8 cellular contexts compared by ENCODE assay signal in genomic region chr5:56818409-56819026, GRCh38. TPM values are rescaled to one million over a fixed set of nuclear protein-coding genes. Genes with fewer than 3 reads are reported as not detected.
DNase-seq lines count a peak whose midpoint lies in the region; TF ChIP-seq lines count a peak whose summit lies in the region.

No MANE protein-coding gene starts in this region.

- peak; percentile 51 for DNase-seq in CD1c-positive myeloid dendritic cell (ENCODE audit: extremely low spot score)
- DNase-seq in breast epithelium (ENCODE audit: low spot score in 2 of 2): no peak
- DNase-seq in epidermal melanocyte (ENCODE audit: insufficient read length, low spot score): no peak
- no peak for DNase-seq in mucosa of gallbladder (ENCODE audit: low spot score)
- no peak for DNase-seq in cortex of kidney (lab: John Stamatoyannopoulos, UW)
- no peak for DNase-seq in KBM-7

- H3K36me3 ChIP-seq in KMS-11 (ENCODE audit: insufficient read depth) (no peaks in the 10 kb centered on the region), breast epithelium (no peaks in the 10 kb centered on the region), muscle layer of duodenum (ENCODE audit: control insufficient read depth in 1 of 2, insufficient read depth in 2 of 2, low read length in 2 of 2) (no peaks in the 10 kb centered on the region)

- no peak overlapping the region; the same call in 1 of the 2 replicates for H3K27ac ChIP-seq in KMS-11
- peak overlapping the region; percentile 78 to 97 for H3K27ac ChIP-seq in breast epithelium
- peak overlapping the region; percentile 83 for H3K27ac ChIP-seq in muscle layer of duodenum (ENCODE audit: low read length)

- TF ChIP-seq CTCF in KMS-11 (conservative IDR thresholded peaks at IDR 0.05; ENCODE audit: low read depth, low read length): no peak
- TF ChIP-seq CTCF in breast epithelium (IDR thresholded peaks at IDR 0.05): peak in 1 of 3 donors; percentile 7

- peak overlapping the region; percentile 56 for H3K4me2 ChIP-seq in KMS-11

- intact Hi-C loops in breast epithelium (cut with DNase I; ENCODE audit: low total_unique reads): no loop called here

- peaks cover 9% of the 10 kb centered on the region for H4K20me1 ChIP-seq in KMS-11 (ENCODE audit: insufficient read depth)

- no peak overlapping the region for H2AFZ ChIP-seq in KMS-11 (ENCODE audit: low read depth)

- H3K9me3 ChIP-seq in breast epithelium (no peaks in the 10 kb centered on the region), muscle layer of duodenum (ENCODE audit: control insufficient read depth in 1 of 2, low read length in 2 of 2) (no peaks in the 10 kb centered on the region)

- no peaks in the 10 kb centered on the region for H3K27me3 ChIP-seq in KMS-11 (ENCODE audit: insufficient read depth, low read depth)
- H3K27me3 ChIP-seq in breast epithelium: no peaks in the 10 kb centered on the region
- H3K27me3 ChIP-seq in muscle layer of duodenum (ENCODE audit: low read depth, low read length): no peaks in the 10 kb centered on the region

- H3K4me3 ChIP-seq in KMS-11 (IDR thresholded peaks at IDR 0.05; ENCODE audit: insufficient read depth, low read depth, low read length) (no peak overlapping the region), breast epithelium (peak overlapping the region; percentile 12 to 80 (median 57)), muscle layer of duodenum (ENCODE audit: low read depth in 1 of 2, low read length in 2 of 2) (peak overlapping the region; percentile 35 to 52)

- H3K9ac ChIP-seq in KMS-11: peak overlapping the region; percentile 12; the same call in 1 of the 2 replicates

- peaks cover 76% of the 10 kb centered on the region for H3K79me2 ChIP-seq in KMS-11 (ENCODE audit: insufficient read depth, low read depth)

- H3K4me1 ChIP-seq in KMS-11 (ENCODE audit: low read depth, poor library complexity, severe bottlenecking): peaks cover 44% of the 10 kb centered on the region
- H3K4me1 ChIP-seq in breast epithelium: peaks cover 0 to 4% of the 10 kb centered on the region in 2 donors
- peaks cover 6 to 16% of the 10 kb centered on the region in 2 donors for H3K4me1 ChIP-seq in muscle layer of duodenum (ENCODE audit: control insufficient read depth in 1 of 2, insufficient read depth in 2 of 2, low read length in 2 of 2)

- TF ChIP-seq POLR2A in breast epithelium (IDR thresholded peaks at IDR 0.05): no peak

- in situ Hi-C loops in KBM-7 (cut with MboI; ENCODE audit: low pct_unique_long_range_greater_than_20kb, low sequenced_read_pairs): no loop called here

RNA-seq across cellular contexts. Expression of gene MAP3K1, which starts 3.2 kb away (rescaled TPM):
- total RNA-seq in breast epithelium (100 to 1,000 TPM in 1 of 3 donors, 10 to 100 TPM in 2; 14.9 to 138 (median 77.7) TPM), mucosa of gallbladder (22.5 TPM)
